In the genomic region with DNA sequence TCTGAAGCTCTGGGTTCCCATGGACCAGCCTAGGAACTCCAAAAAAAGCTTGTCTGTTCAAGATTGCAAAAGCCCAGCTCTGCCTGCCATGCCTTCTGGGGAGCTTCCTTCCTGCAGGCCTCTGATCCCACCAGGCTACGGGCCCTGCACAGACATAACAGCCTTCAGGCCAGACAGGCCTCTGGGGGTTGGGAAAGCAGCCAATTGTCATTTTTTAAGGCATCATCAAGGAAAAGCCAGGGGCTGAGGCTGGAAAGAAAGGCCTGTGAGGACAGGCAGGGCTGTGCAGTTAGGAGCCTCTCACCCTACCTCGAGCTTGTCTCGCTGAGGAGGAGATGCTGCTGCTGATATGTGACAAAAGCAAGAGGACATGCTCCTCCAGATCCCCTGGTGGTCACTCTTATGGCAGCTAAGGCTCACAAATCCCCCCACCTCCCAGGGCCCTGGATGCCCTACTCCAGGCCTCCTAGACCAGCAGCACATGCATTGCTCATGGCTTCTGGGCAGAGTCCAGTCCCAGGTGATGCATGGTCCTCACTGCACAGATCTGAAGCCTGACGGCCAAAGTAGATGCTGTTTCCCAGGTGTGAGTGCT, we compare ENCODE assay signal across 1 cellular context.
TF ChIP-seq lines count a peak whose summit lies in the region.

No MANE protein-coding gene starts in this region.

TF ChIP-seq in K562, 482 proteins besides CTCF, POLR2A, EP300 and RAD21:
- TF ChIP-seq, protein P1, sequence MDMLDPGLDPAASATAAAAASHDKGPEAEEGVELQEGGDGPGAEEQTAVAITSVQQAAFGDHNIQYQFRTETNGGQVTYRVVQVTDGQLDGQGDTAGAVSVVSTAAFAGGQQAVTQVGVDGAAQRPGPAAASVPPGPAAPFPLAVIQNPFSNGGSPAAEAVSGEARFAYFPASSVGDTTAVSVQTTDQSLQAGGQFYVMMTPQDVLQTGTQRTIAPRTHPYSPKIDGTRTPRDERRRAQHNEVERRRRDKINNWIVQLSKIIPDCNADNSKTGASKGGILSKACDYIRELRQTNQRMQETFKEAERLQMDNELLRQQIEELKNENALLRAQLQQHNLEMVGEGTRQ (CRISPR knock-in tag; IDR thresholded peaks at IDR 0.05): no peak
TF ChIP-seq in K562: peak in this region for 0.
